In the genomic region with DNA sequence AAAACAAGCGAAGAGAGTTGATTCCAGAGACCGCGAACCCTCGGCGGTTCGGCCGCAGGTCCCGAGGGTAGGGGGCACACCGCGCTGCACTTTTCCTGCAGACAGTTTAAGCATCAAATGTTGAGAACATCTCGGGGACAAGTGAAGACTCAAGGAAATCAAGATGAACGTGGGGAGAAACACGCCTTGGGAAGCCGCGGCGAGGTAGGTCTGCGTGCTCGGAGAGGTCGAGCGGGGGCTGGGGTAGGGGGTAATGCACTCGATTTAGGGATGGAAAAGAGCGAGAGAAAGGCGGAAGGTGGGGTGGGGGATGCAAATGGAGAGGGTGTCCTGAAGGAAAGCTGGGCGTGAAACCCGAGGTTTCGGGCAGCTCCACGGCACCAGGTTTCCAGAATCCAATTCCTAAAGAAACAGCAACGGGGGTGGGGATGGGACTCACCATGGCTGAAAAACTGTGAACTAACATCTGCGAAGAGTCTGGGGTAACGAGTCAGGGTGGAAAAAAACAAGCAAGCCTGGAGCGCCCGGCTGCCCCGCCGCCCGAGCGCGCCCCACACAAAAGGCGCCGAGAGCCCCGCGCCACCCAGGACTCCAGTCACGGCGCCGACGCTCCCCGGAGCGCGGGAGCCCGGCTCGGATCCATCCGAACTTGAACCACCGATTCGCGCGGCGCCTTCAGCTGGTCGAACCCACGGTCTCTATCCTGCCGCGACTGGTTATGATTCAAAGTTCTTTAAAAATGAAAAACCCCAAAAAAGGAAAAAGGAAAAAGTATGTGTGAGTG, we compare ENCODE assay signal across 8 cellular contexts. TPM values are rescaled to one million over a fixed set of nuclear protein-coding genes. Genes with fewer than 3 reads are reported as not detected.
A peak's percentile ranks its signal among the peaks of the same experiment; 100 is the strongest.
DNase-seq lines count a peak whose midpoint lies in the region; ATAC-seq and TF ChIP-seq lines count a peak whose summit lies in the region.

No MANE protein-coding gene starts in this region.

- no peak overlapping the region for H3K4me3 ChIP-seq in mucosa of descending colon

- H3K27ac Mint-ChIP-seq in IgD-negative memory B cell (peak overlapping the region; percentile 93 to 99 (median 99)), chondrocyte (ENCODE audit: unreplicated experiment) (peak overlapping the region; percentile 80)

- intact Hi-C loops in mucosa of descending colon (cut with DNase I, micrococcal nuclease) = no loop called here

- H3K4me3 Mint-ChIP-seq in IgD-negative memory B cell (peak overlapping the region; percentile 89 to 96 (median 94)), chondrocyte (ENCODE audit: unreplicated experiment) (peak overlapping the region; percentile 81)

- H3K36me3 Mint-ChIP-seq in IgD-negative memory B cell = peaks cover 3% of the 10 kb centered on the region
- peaks cover 6% of the 10 kb centered on the region for H3K36me3 Mint-ChIP-seq in chondrocyte (ENCODE audit: low read depth)

- TF ChIP-seq CTCF in chondrocyte (IDR thresholded peaks at IDR 0.05) (no peak), mucosa of descending colon (IDR thresholded peaks at IDR 0.05) (no peak)

- peaks cover 14% of the 10 kb centered on the region for H3K4me1 ChIP-seq in mucosa of descending colon (ENCODE audit: low read depth)

- H3K27me3 Mint-ChIP-seq in IgD-negative memory B cell (peaks cover 63% of the 10 kb centered on the region), chondrocyte (ENCODE audit: low read depth) (peaks cover 63% of the 10 kb centered on the region)

- H3K9me3 Mint-ChIP-seq in IgD-negative memory B cell = peaks cover 6 to 36% (median 17%) of the 10 kb centered on the region in 3 donors
- H3K9me3 Mint-ChIP-seq in chondrocyte (ENCODE audit: low read depth) = no peaks in the 10 kb centered on the region

- H3K4me1 Mint-ChIP-seq in IgD-negative memory B cell (peaks cover 4 to 14% (median 9%) of the 10 kb centered on the region in 3 donors), chondrocyte (ENCODE audit: low read depth) (peaks cover 71% of the 10 kb centered on the region)

- ATAC-seq in mucosa of descending colon = no peak

- no peaks in the 10 kb centered on the region for H3K36me3 ChIP-seq in mucosa of descending colon (ENCODE audit: low read depth)

- no peaks in the 10 kb centered on the region for H3K9me3 ChIP-seq in mucosa of descending colon

- peak; percentile 11 for DNase-seq in CD1c-positive myeloid dendritic cell (ENCODE audit: extremely low spot score)
- no peak for DNase-seq in chondrocyte (ENCODE audit: low spot score)
- DNase-seq in myocyte (ENCODE audit: low read depth) = peak; percentile 37
- DNase-seq in DMS79 treated with DMSO at 0.1 percent for 48 hours (lab: John Stamatoyannopoulos, UW) = no peak
- DNase-seq in mucosa of descending colon = no peak
- no peak for DNase-seq in NCI-H526 treated with DMSO at 0.1 percent for 48 hours (lab: John Stamatoyannopoulos, UW)
- DNase-seq in hepatic stellate cell (ENCODE audit: low spot score) = no peak

RNA-seq across cellular contexts. Expression of gene TFAP2A, which starts 3.6 kb away (rescaled TPM):
- not detected for polyA plus RNA-seq in IgD-negative memory B cell
- total RNA-seq in chondrocyte (0.74 to 26.6 TPM (median 1.4 TPM) in 3 replicates), myocyte (0.21 and 0.59 TPM in 2 replicates), mucosa of descending colon (under 1 TPM; 0.09 to 0.98 (median 0.53) TPM)
- 1.4 TPM for polyA plus RNA-seq in myocyte (2012)

Comparison
In these comparisons a context has a peak if more than half of its experiments do, and no peak if none do; other contexts are left out.
1. DNase-seq: peak in CD1c-positive myeloid dendritic cell (single experiment) and myocyte (single experiment); none in chondrocyte (single experiment), DMS79 treated with DMSO at 0.1 percent for 48 hours (single experiment), mucosa of descending colon (0 of 3), NCI-H526 treated with DMSO at 0.1 percent for 48 hours (single experiment) and hepatic stellate cell (single experiment).